17 cellular contexts compared by ENCODE assay signal in genomic region chr15:60172147-60172546, GRCh38.
"Had no signal": no experiment of that assay in that cellular context is flagged by ENCODE, and none has a peak within 500 bp of the region (broad histone marks: within the 10 kb centered on the region; RNA-seq: fewer than 3 reads in every experiment).

No MANE protein-coding gene starts in this region.

- H2AFZ ChIP-seq: parathyroid adenoma had no signal

- H3K9me3 ChIP-seq: body of pancreas, testis had no signal

- H3K9me3 Mint-ChIP-seq: activated CD4-positive, alpha-beta memory T cell treated with anti-CD3 and anti-CD28 coated beads, Interleukin-2, amount 10 ng/mL, durations not matched to agents 7 days and 5 days; immature natural killer cell; nephron; stimulated activated effector memory CD8-positive, alpha-beta T cell treated with anti-CD3 and anti-CD28 coated beads, Interleukin-12 subunit alpha, Interleukin-12 subunit beta, amount 100 ng/mL, for 72 hours; type B pancreatic cell had no signal

- H3K4me1 ChIP-seq: body of pancreas, parathyroid adenoma, testis had no signal

- H3K36me3 Mint-ChIP-seq: activated naive CD8-positive, alpha-beta T cell; immature natural killer cell; stimulated activated effector memory CD8-positive, alpha-beta T cell treated with anti-CD3 and anti-CD28 coated beads, Interleukin-12 subunit alpha, Interleukin-12 subunit beta, amount 100 ng/mL, for 72 hours; type B pancreatic cell had no signal

- H3K27ac ChIP-seq: body of pancreas, parathyroid adenoma, testis had no signal

- H3K27me3 ChIP-seq: body of pancreas, testis had no signal

- H3K4me2 ChIP-seq: smooth muscle cell had no signal

- H3K4me3 ChIP-seq: body of pancreas, smooth muscle cell, testis had no signal

- H3K4me1 Mint-ChIP-seq: activated CD4-positive, alpha-beta memory T cell treated with anti-CD3 and anti-CD28 coated beads, Interleukin-2, amount 10 ng/mL, durations not matched to agents 7 days and 5 days; activated CD4-positive, alpha-beta T cell treated with anti-CD3 and anti-CD28 coated beads for 36 hours; immature natural killer cell; nephron; stimulated activated effector memory CD8-positive, alpha-beta T cell treated with anti-CD3 and anti-CD28 coated beads, Interleukin-12 subunit alpha, Interleukin-12 subunit beta, amount 100 ng/mL, for 72 hours had no signal

- H3K79me2 ChIP-seq: parathyroid adenoma had no signal

- H3K27ac Mint-ChIP-seq: activated CD4-positive, alpha-beta memory T cell treated with anti-CD3 and anti-CD28 coated beads, Interleukin-2, amount 10 ng/mL, durations not matched to agents 7 days and 5 days; activated CD4-positive, alpha-beta T cell treated with anti-CD3 and anti-CD28 coated beads for 36 hours; activated CD8-positive, alpha-beta memory T cell treated with anti-CD3 and anti-CD28 coated beads, Interleukin-2, amount 10 ng/mL, durations not matched to agents 7 days and 5 days; activated naive CD8-positive, alpha-beta T cell; immature natural killer cell; nephron; stimulated activated effector memory CD8-positive, alpha-beta T cell treated with anti-CD3 and anti-CD28 coated beads, Interleukin-12 subunit alpha, Interleukin-12 subunit beta, amount 100 ng/mL, for 72 hours; type B pancreatic cell; WTC11 had no signal

- DNase-seq: activated CD4-positive, alpha-beta memory T cell treated with anti-CD3 and anti-CD28 coated beads, Interleukin-2, amount 10 ng/mL, durations not matched to agents 7 days and 5 days; activated CD4-positive, alpha-beta T cell treated with anti-CD3 and anti-CD28 coated beads for 36 hours; activated CD8-positive, alpha-beta memory T cell treated with anti-CD3 and anti-CD28 coated beads, Interleukin-2, amount 10 ng/mL, durations not matched to agents 7 days and 5 days; body of pancreas; caudate nucleus; immature natural killer cell; stimulated activated CD4-positive, alpha-beta T cell treated with anti-CD3 and anti-CD28 coated beads, Interleukin-4, amount 100 ng/mL, for 24 hours; T-helper 2 cell; testis had no signal

- H3K4me3 Mint-ChIP-seq: activated CD4-positive, alpha-beta memory T cell treated with anti-CD3 and anti-CD28 coated beads, Interleukin-2, amount 10 ng/mL, durations not matched to agents 7 days and 5 days; activated CD4-positive, alpha-beta T cell treated with anti-CD3 and anti-CD28 coated beads for 36 hours; activated CD8-positive, alpha-beta memory T cell treated with anti-CD3 and anti-CD28 coated beads, Interleukin-2, amount 10 ng/mL, durations not matched to agents 7 days and 5 days; activated naive CD8-positive, alpha-beta T cell; immature natural killer cell; nephron; stimulated activated effector memory CD8-positive, alpha-beta T cell treated with anti-CD3 and anti-CD28 coated beads, Interleukin-12 subunit alpha, Interleukin-12 subunit beta, amount 100 ng/mL, for 72 hours; type B pancreatic cell; WTC11 had no signal

- H3K9ac ChIP-seq: parathyroid adenoma had no signal

- FAIRE-seq: colon had no signal
